ENCODE assay signal across 8 cellular contexts in the genomic region with DNA sequence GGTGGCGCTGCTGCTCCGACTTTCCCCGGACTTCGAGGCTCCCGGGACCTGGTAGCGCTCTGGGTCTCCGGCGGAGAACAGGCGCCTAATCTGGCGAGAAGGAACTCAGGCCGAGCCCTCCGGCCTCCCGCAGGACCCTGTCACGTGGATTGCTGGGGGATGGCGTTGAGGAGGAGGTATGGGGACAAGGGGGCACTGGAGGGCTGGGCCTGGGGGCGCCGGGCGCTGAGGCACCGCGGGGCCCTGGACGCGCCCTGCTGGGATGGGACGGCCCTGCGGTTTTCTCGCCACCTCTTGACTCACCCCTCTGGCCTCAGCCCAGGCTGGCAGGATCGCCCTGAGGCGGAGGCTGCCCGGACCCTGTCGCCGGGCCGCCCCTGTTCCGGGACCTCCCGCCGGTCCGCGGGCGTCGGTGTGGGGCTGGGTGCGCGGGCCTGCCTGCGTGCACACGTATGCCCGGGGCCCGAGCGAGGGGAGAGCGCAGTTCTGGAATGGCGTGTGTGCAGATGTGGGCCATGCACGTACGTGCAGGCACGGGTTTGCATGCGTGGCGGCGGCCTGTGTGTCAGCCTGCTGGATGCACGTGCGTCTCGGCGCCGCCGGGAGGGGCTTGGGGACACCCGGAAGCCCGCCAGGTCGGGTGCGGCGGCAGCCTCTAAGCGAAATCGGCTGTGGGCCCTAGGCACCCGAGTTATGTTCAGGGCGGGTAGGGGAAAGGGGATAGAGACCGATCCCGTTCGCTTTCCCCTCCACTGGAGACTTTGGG. TPM values are rescaled to one million over a fixed set of nuclear protein-coding genes. Genes with fewer than 3 reads are reported as not detected.
DNase-seq lines count a peak whose midpoint lies in the region; ATAC-seq and TF ChIP-seq lines count a peak whose summit lies in the region.

No MANE protein-coding gene starts in this region.

- in situ Hi-C loops in GM18951 (cut with MboI; ENCODE audit: low sequenced_read_pairs, unreplicated experiment): loop anchor here (5.0 kb wide), 1 partner anchor 175 kb away; no protein-coding TSS in a partner anchor

- DNase-seq in Ammon's horn (ENCODE audit: low spot score): peak; percentile 41
- peak; percentile 86 for DNase-seq in RWPE2 (ENCODE audit: low spot score)
- DNase-seq in activated naive CD4-positive, alpha-beta T cell (lab: John Stamatoyannopoulos, UW): peak; percentile 46 to 86 (median 69)
- peak; percentile 73 to 83 (median 76) for DNase-seq in ovary
- DNase-seq in tibial nerve (ENCODE audit: low spot score in 2 of 2): peak; percentile 56 to 63

- peak overlapping the region; percentile 86 for H3K4me3 ChIP-seq in RWPE2 (ENCODE audit: severe bottlenecking)
- H3K4me3 ChIP-seq in gastroesophageal sphincter: peak overlapping the region; percentile 72 to 75
- H3K4me3 ChIP-seq in ovary: peak overlapping the region; percentile 82
- peak overlapping the region; percentile 84 to 98 (median 94) for H3K4me3 ChIP-seq in tibial nerve

- H3K9me3 ChIP-seq in RWPE2 (ENCODE audit: severe bottlenecking) (no peaks in the 10 kb centered on the region), gastroesophageal sphincter (no peaks in the 10 kb centered on the region), ovary (no peaks in the 10 kb centered on the region), tibial nerve (no peaks in the 10 kb centered on the region)

- TF ChIP-seq POLR2A in GM18951 (IDR thresholded peaks at IDR 0.05; ENCODE audit: extremely low read depth, insufficient read depth, insufficient read length) (peak; percentile 68), gastroesophageal sphincter (IDR thresholded peaks at IDR 0.05) (no peak), ovary (IDR thresholded peaks at IDR 0.05) (peak; percentile 8), tibial nerve (IDR thresholded peaks at IDR 0.05) (peak in 1 of 2 donors; percentile 26)

- H3K27ac ChIP-seq in RWPE2 (ENCODE audit: poor library complexity, severe bottlenecking): peak overlapping the region; percentile 70
- H3K27ac ChIP-seq in gastroesophageal sphincter: peak overlapping the region; percentile 73 to 95 (median 90)
- peak overlapping the region; percentile 77 to 90 for H3K27ac ChIP-seq in ovary
- H3K27ac ChIP-seq in tibial nerve: peak overlapping the region; percentile 90 to 99 (median 98)

- H3K36me3 ChIP-seq in RWPE2 (ENCODE audit: low read depth): peaks cover 14% of the 10 kb centered on the region
- H3K36me3 ChIP-seq in gastroesophageal sphincter: peaks cover 0 to 20% of the 10 kb centered on the region in 2 donors
- H3K36me3 ChIP-seq in ovary: no peaks in the 10 kb centered on the region
- H3K36me3 ChIP-seq in tibial nerve: peaks cover 0 to 21% (median 4%) of the 10 kb centered on the region in 3 donors

- 7% methylated on average over 3 of the region's 71 CpGs; no CpG with 5 or more reads in 1 of the 2 donors for WGBS in gastroesophageal sphincter (ENCODE audit: low coverage in 1 of 2), 2 donors
- 1% methylated on average over 42 to 71 of the region's 71 CpGs for WGBS in ovary, 3 donors
- WGBS in tibial nerve, 2 donors: 0 to 1% methylated on average over 26 to 30 of the region's 71 CpGs

- H3K27me3 ChIP-seq in RWPE2 (ENCODE audit: insufficient read depth, poor library complexity, severe bottlenecking): no peaks in the 10 kb centered on the region
- H3K27me3 ChIP-seq in gastroesophageal sphincter: no peaks in the 10 kb centered on the region
- H3K27me3 ChIP-seq in ovary: no peaks in the 10 kb centered on the region
- no peaks in the 10 kb centered on the region for H3K27me3 ChIP-seq in tibial nerve

- intact Hi-C loops in ovary (cut with DNase I): loop anchor here (1.0 to 10.0 kb wide), 5 partner anchors 160 to 418 kb away; a partner anchor contains a TSS

- TF ChIP-seq CTCF in RWPE2 (IDR thresholded peaks at IDR 0.05; ENCODE audit: poor library complexity, severe bottlenecking) (peak; percentile 94), gastroesophageal sphincter (IDR thresholded peaks at IDR 0.05) (peak in 1 of 4 experiments; percentile 24), ovary (IDR thresholded peaks at IDR 0.05) (peak in 2 of 3 donors; percentile 13 to 55), tibial nerve (IDR thresholded peaks at IDR 0.05) (peak in 2 of 5 experiments; percentile 2 to 68)

- H3K4me1 ChIP-seq in RWPE2 (ENCODE audit: insufficient read depth, poor library complexity, severe bottlenecking) (peaks cover 20% of the 10 kb centered on the region), gastroesophageal sphincter (peaks cover 0 to 54% (median 31%) of the 10 kb centered on the region in 3 donors), ovary (ENCODE audit: insufficient read depth) (peaks cover 12% of the 10 kb centered on the region), tibial nerve (peaks cover 0 to 73% (median 33%) of the 10 kb centered on the region in 4 donors)

- ATAC-seq in HG03432 (IDR thresholded peaks at IDR 0.05; ENCODE audit: unreplicated experiment): peak; percentile 35
- ATAC-seq in RWPE2 (ENCODE audit: low read depth): peak; percentile 33
- ATAC-seq in gastroesophageal sphincter: peak; percentile 37

- TF ChIP-seq EP300 in gastroesophageal sphincter (IDR thresholded peaks at IDR 0.05) (no peak), ovary (IDR thresholded peaks at IDR 0.05) (no peak), tibial nerve (IDR thresholded peaks at IDR 0.05) (peak in 1 of 2 donors; percentile 85)

RNA-seq across cellular contexts. Expression of a gene that starts 0.8 kb away (rescaled TPM):
- 10 to 100 TPM in 3 of 4 donors, 1 to 10 TPM in 1; 7.3 to 13.2 (median 11.5) TPM for total RNA-seq in gastroesophageal sphincter
- total RNA-seq in ovary: 10 to 100 TPM; 16.8 to 66.1 (median 46.4) TPM
- polyA plus RNA-seq in ovary: 10 to 100 TPM in 1 of 2 donors, 1 to 10 TPM in 1; 4.8 to 19.5 TPM
- 10 to 100 TPM; 13.8 to 20.1 (median 17.2) TPM for total RNA-seq in tibial nerve

RNA-seq across cellular contexts. Expression of a gene that starts 55.7 kb away (rescaled TPM):
- total RNA-seq in gastroesophageal sphincter: not detected
- not detected for total RNA-seq in ovary
- not detected for polyA plus RNA-seq in ovary
- total RNA-seq in tibial nerve: 1 to 10 TPM in 1 of 4 donors, under 1 TPM in 1, not detected in 2; 0.63 to 1.5 TPM

Comparison
In these comparisons a context has a peak if more than half of its experiments do, and no peak if none do; other contexts are left out.
1. Peak in every context shown above with its lines: DNase-seq, ATAC-seq, H3K4me3 ChIP-seq and H3K27ac ChIP-seq.
2. POLR2A ChIP-seq: peak in GM18951 (single experiment) and ovary (single experiment); none in gastroesophageal sphincter (0 of 2).